In genomic region chr12:53737951-53738833, GRCh38 we compare ENCODE assay signal across 9 cellular contexts. TPM values are rescaled to one million over a fixed set of nuclear protein-coding genes. Genes with fewer than 3 reads are reported as not detected.
DNase-seq lines count a peak whose midpoint lies in the region; ATAC-seq and TF ChIP-seq lines count a peak whose summit lies in the region.
"Had no signal": no experiment of that assay in that cellular context is flagged by ENCODE, and none has a peak within 500 bp of the region (broad histone marks: within the 10 kb centered on the region; RNA-seq: fewer than 3 reads in every experiment).

No MANE protein-coding gene starts in this region.

- no peak for TF ChIP-seq CTCF in foreskin keratinocyte (conservative IDR thresholded peaks at IDR 0.05)

- ATAC-seq in foreskin keratinocyte (peak; percentile 39), HG03432 (IDR thresholded peaks at IDR 0.05; ENCODE audit: unreplicated experiment) (no peak)
- ATAC-seq: right cardiac atrium had no signal

- no peaks in the 10 kb centered on the region for H3K4me1 ChIP-seq in foreskin keratinocyte

- H3K27me3 ChIP-seq in foreskin keratinocyte = peaks cover 51% of the 10 kb centered on the region

- DNase-seq in NCI-H146 treated with DMSO at 0.1 percent for 48 hours (lab: John Stamatoyannopoulos, UW; ENCODE audit: unreplicated experiment) (peak; percentile 37), foreskin keratinocyte (no peak), COR-L47 (lab: John Stamatoyannopoulos, UW) (no peak), HCEC 1CT (no peak)
- peak; percentile 55 for DNase-seq in activated CD4-positive, alpha-beta T cell treated with anti-CD3 and anti-CD28 coated beads for 48 hours
- peak; percentile 49 for DNase-seq in stimulated activated CD4-positive, alpha-beta T cell treated with anti-CD3 and anti-CD28 coated beads, Interleukin-4, amount 100 ng/mL, for 24 hours

- no peak overlapping the region for H3K27ac ChIP-seq in foreskin keratinocyte

RNA-seq across cellular contexts. Expression of gene CALCOCO1, which starts 10.9 kb away (rescaled TPM):
- 31.5 and 51.5 TPM in 2 replicates for total RNA-seq in foreskin keratinocyte
- polyA plus RNA-seq in foreskin keratinocyte = 23.0 and 32.1 TPM in 2 replicates

RNA-seq across cellular contexts. Expression of gene CISTR, which starts 13.6 kb away (rescaled TPM):
- not detected in 2 replicates for total RNA-seq in foreskin keratinocyte
- not detected in 2 replicates for polyA plus RNA-seq in foreskin keratinocyte
- polyA plus RNA-seq: esophagus had no signal

Comparison
In these comparisons a context has a peak if more than half of its experiments do, and no peak if none do; other contexts are left out.
1. DNase-seq: peak in NCI-H146 treated with DMSO at 0.1 percent for 48 hours (single experiment), activated CD4-positive, alpha-beta T cell treated with anti-CD3 and anti-CD28 coated beads for 48 hours (single experiment) and stimulated activated CD4-positive, alpha-beta T cell treated with anti-CD3 and anti-CD28 coated beads, Interleukin-4, amount 100 ng/mL, for 24 hours (single experiment); none in foreskin keratinocyte (0 of 2), COR-L47 (single experiment) and HCEC 1CT (single experiment).